8 cellular contexts compared by ENCODE assay signal in genomic region chr20:34390769-34391447, GRCh38. TPM values are rescaled to one million over a fixed set of nuclear protein-coding genes. Genes with fewer than 3 reads are reported as not detected.
DNase-seq lines count a peak whose midpoint lies in the region; ATAC-seq, FAIRE-seq and TF ChIP-seq lines count a peak whose summit lies in the region.

No MANE protein-coding gene starts in this region.

- peak overlapping the region; percentile 78 for H3K27ac Mint-ChIP-seq in osteocyte (ENCODE audit: unreplicated experiment)

- no peak overlapping the region for H3K4me3 Mint-ChIP-seq in osteocyte (ENCODE audit: unreplicated experiment)

- H3K4me1 Mint-ChIP-seq in osteocyte (ENCODE audit: unreplicated experiment) = peaks cover 31% of the 10 kb centered on the region

- no peak for TF ChIP-seq CTCF in bronchial epithelial cell (IDR thresholded peaks at IDR 0.05; ENCODE audit: insufficient read depth, low read length, severe bottlenecking)
- no peak for TF ChIP-seq CTCF in osteocyte (IDR thresholded peaks at IDR 0.05)

- peak; percentile 89 for DNase-seq in DMS53 (lab: John Stamatoyannopoulos, UW)
- DNase-seq in NCI-H69 (lab: John Stamatoyannopoulos, UW) = peak; percentile 72
- peak; percentile 89 for DNase-seq in bronchial epithelial cell (ENCODE audit: low read depth)
- DNase-seq in osteocyte (ENCODE audit: extremely low spot score, unreplicated experiment) = peak; percentile 49
- DNase-seq in NCI-H2171 (lab: John Stamatoyannopoulos, UW) = no peak
- DNase-seq in NCI-H774 (lab: John Stamatoyannopoulos, UW) = no peak

- no peak for FAIRE-seq in bronchial epithelial cell (lab: Jason Lieb, UNC)

- no peak overlapping the region for H3K4me3 ChIP-seq in bronchial epithelial cell (ENCODE audit: low read depth, low read length)

- no peak for ATAC-seq in HG03097 (IDR thresholded peaks at IDR 0.05; ENCODE audit: low FRiP score, unreplicated experiment)
- ATAC-seq in GM18909 (IDR thresholded peaks at IDR 0.05; ENCODE audit: poor library complexity, unreplicated experiment) = no peak

- H3K36me3 ChIP-seq in bronchial epithelial cell (ENCODE audit: control insufficient read depth, insufficient read depth, low read length) = peaks cover 4% of the 10 kb centered on the region

- no peaks in the 10 kb centered on the region for H3K9me3 Mint-ChIP-seq in osteocyte (ENCODE audit: unreplicated experiment)

- H3K27me3 Mint-ChIP-seq in osteocyte (ENCODE audit: unreplicated experiment) = no peaks in the 10 kb centered on the region

- H3K27me3 ChIP-seq in bronchial epithelial cell (ENCODE audit: control insufficient read depth, insufficient read depth, low read length) = no peaks in the 10 kb centered on the region

- H3K36me3 Mint-ChIP-seq in osteocyte (ENCODE audit: unreplicated experiment) = peaks cover 27% of the 10 kb centered on the region

RNA-seq across cellular contexts. Expression of gene ITCH, which starts 27.8 kb away (rescaled TPM):
- total RNA-seq in bronchial epithelial cell (83.7 and 93.2 TPM in 2 replicates), osteocyte (55.4 and 55.5 TPM in 2 replicates)

Comparison
In these comparisons a context has a peak if more than half of its experiments do, and no peak if none do; other contexts are left out.
1. DNase-seq: peak in DMS53 (single experiment), NCI-H69 (single experiment), bronchial epithelial cell (single experiment) and osteocyte (single experiment); none in NCI-H2171 (single experiment) and NCI-H774 (single experiment).